ENCODE assay signal across 9 cellular contexts in genomic region chr20:14055127-14055742, GRCh38. TPM values are rescaled to one million over a fixed set of nuclear protein-coding genes. Genes with fewer than 3 reads are reported as not detected.
A peak's percentile ranks its signal among the peaks of the same experiment; 100 is the strongest.
DNase-seq lines count a peak whose midpoint lies in the region; ATAC-seq, FAIRE-seq and TF ChIP-seq lines count a peak whose summit lies in the region.
"Had no signal": no experiment of that assay in that cellular context is flagged by ENCODE, and none has a peak within 500 bp of the region (broad histone marks: within the 10 kb centered on the region; RNA-seq: fewer than 3 reads in every experiment).

No MANE protein-coding gene starts in this region.

- BruUV-seq in K562 (replicated peaks; lab: Mats Ljungman, UMichigan) = no TSS peak

- CTCF ChIA-PET in K562 (lab: Yijun Ruan, JAX; ENCODE audit: low intra/inter-chr PET ratio) = interaction anchor here (1.1 to 1.3 kb wide), 3 partner anchors 157 to 935 kb away, joined by 4 to 6 read pairs (median 4); no protein-coding TSS in a partner anchor

- no peaks in the 10 kb centered on the region for H3K4me1 ChIP-seq in K562 (replicated peaks in 1 of 2; ENCODE audit: control insufficient read depth in 2 of 2, insufficient read depth in 2 of 2, low read length in 2 of 2)

- TF ChIP-seq RAD21 in K562 (CRISPR knock-in tag; conservative IDR thresholded peaks at IDR 0.05 in 1 of 2, IDR thresholded peaks at IDR 0.05 in 1 of 2) = peak; percentile 54 to 70

- 0% methylated on average over 4 of the region's 4 CpGs for WGBS in K562 (ENCODE audit: insufficient coverage, low coverage, missing lambda C conversion rate)

- peak; percentile 70 for ATAC-seq in HG03342 (IDR thresholded peaks at IDR 0.05; ENCODE audit: unreplicated experiment)
- ATAC-seq in K562 = no peak
- ATAC-seq in left colon = peak; percentile 66
- no peak for ATAC-seq in GM19351 (IDR thresholded peaks at IDR 0.05; ENCODE audit: unreplicated experiment)

- TF ChIP-seq POLR2A in K562 (conservative IDR thresholded peaks at IDR 0.05) = no peak

- POLR2A ChIA-PET in K562 (lab: Yijun Ruan, JAX) = interaction anchor here (0.6 kb wide), 1 partner anchor 444 kb away, joined by 3 read pairs; no protein-coding TSS in a partner anchor

- no peaks in the 10 kb centered on the region for H3K36me3 ChIP-seq in K562 (ENCODE audit: control insufficient read depth, insufficient read depth, low read length)

- H3K9ac ChIP-seq in K562 (ENCODE audit: insufficient read depth in 1 of 2, low read depth in 2 of 2, low read length in 2 of 2) = no peak overlapping the region

- TF ChIP-seq EP300 in K562 (IDR thresholded peaks at IDR 0.05; ENCODE audit: low read length) = no peak

- H3K27me3 ChIP-seq in K562 (ENCODE audit: control insufficient read depth in 2 of 2, insufficient read depth in 2 of 2, low read length in 2 of 2) = no peaks in the 10 kb centered on the region

- H3K79me2 ChIP-seq in K562 (ENCODE audit: control insufficient read depth, insufficient read depth, low read length) = no peaks in the 10 kb centered on the region

- no peak overlapping the region for H3K27ac ChIP-seq in K562 (ENCODE audit: extremely low read depth, low read depth, low read length)

- in situ Hi-C loops in K562 (cut with MboI) = no loop called here

- no peaks in the 10 kb centered on the region for H3K9me3 ChIP-seq in K562 (replicated peaks; ENCODE audit: control insufficient read depth, insufficient read depth, low read depth, low read length)

- H3K4me2 ChIP-seq in K562 (ENCODE audit: insufficient read depth, low read length) = no peak overlapping the region

- H4K20me1 ChIP-seq in K562 (replicated peaks; ENCODE audit: control insufficient read depth, insufficient read depth, low read length) = no peaks in the 10 kb centered on the region

- FAIRE-seq in K562 (lab: Jason Lieb, UNC) = no peak

- no peak overlapping the region for H3K4me3 ChIP-seq in K562

- TF ChIP-seq CTCF in K562 (IDR thresholded peaks at IDR 0.05 in 2 of 3, conservative IDR thresholded peaks at IDR 0.05 in 1 of 3; ENCODE audit: insufficient read depth in 2 of 3, low read depth in 1 of 3, low read length in 3 of 3) = peak; percentile 22 to 62 (median 32); a peak in 3 of 6 replicates

- no peaks in the 10 kb centered on the region for H3K9me1 ChIP-seq in K562 (ENCODE audit: control insufficient read depth, insufficient read depth, low read length)

- H2AFZ ChIP-seq in K562 (ENCODE audit: low read depth, low read length) = no peak overlapping the region

- intact Hi-C loops in K562 (cut with micrococcal nuclease) = loop anchor here (1.0 to 10.0 kb wide), 3 partner anchors 156 to 940 kb away; no protein-coding TSS in a partner anchor
- intact Hi-C loops in left colon (cut with DNase I, micrococcal nuclease) = no loop called here

- peak; percentile 10 for DNase-seq in activated CD4-positive, alpha-beta T cell treated with anti-CD3 and anti-CD28 coated beads for 48 hours
- no peak for DNase-seq in activated CD4-positive, alpha-beta T cell treated with anti-CD3 and anti-CD28 coated beads, Interleukin-2, amount 50 U/mL, for 48 hours
- DNase-seq in NCI-H510A treated with DMSO at 0.1 percent for 48 hours (lab: John Stamatoyannopoulos, UW) (peak; percentile 93), K562 (ENCODE audit: extremely low read depth in 1 of 4, low spot score in 3 of 4) (peak; percentile 9 to 59 (median 14)), left colon (no peak), ureter (ENCODE audit: low spot score) (peak; percentile 53)

TF ChIP-seq in K562, 482 proteins besides CTCF, POLR2A, EP300 and RAD21:
- TF ChIP-seq ZNF384 (IDR thresholded peaks at IDR 0.05; ENCODE audit: low read depth, low read length) (peak; percentile 71), ATF1 (CRISPR knock-in tag; IDR thresholded peaks at IDR 0.05) (no peak), ATF1 (tag; IDR thresholded peaks at IDR 0.05) (no peak), COPS2 (conservative IDR thresholded peaks at IDR 0.05) (no peak), DEAF1 (CRISPR knock-in tag; IDR thresholded peaks at IDR 0.05) (0 out of 2 replicates have a peak, but pooled peaks have one; percentile 17)
TF ChIP-seq in K562: peak in this region for 2.

RNA-seq across cellular contexts. Expression of gene MACROD2, which starts 59.9 kb away (rescaled TPM):
- not detected in 2 replicates for total RNA-seq in K562 (2011; cell fraction: chromatin; rRNA removed; ENCODE audit: low replicate concordance)
- not detected in 2 replicates for total RNA-seq in K562 (2011; cell fraction: nucleolus; rRNA removed)
- total RNA-seq in K562 (2011; cell fraction: nucleoplasm; rRNA removed) = not detected in 2 replicates
- not detected in 2 replicates for total RNA-seq in K562 (2014; rRNA removed)
- total RNA-seq in K562 (2014; rRNA removed; fragmentation: Illumina TruSeq; extraction: Trizol) = not detected in 2 replicates
- not detected in 2 replicates for total RNA-seq in K562 (2015; rRNA removed; fragmentation: Illumina TruSeq; extraction: Trizol)
- not detected in 2 replicates for total RNA-seq in K562 (2021)
- not detected in 2 replicates for polyA plus RNA-seq in K562 (2011; rRNA removed)
- not detected in 2 replicates for polyA plus RNA-seq in K562 (2011; cell fraction: cytosol; rRNA removed)
- not detected in 2 replicates for polyA plus RNA-seq in K562 (2011; cell fraction: nucleus; rRNA removed)
- polyA plus RNA-seq in K562 (2012) = not detected in 2 replicates
- not detected in 2 replicates for polyA plus RNA-seq in K562 (2014; fragmentation: Illumina TruSeq; extraction: Trizol)
- not detected for polyA plus RNA-seq in K562 (2014; fragmentation: Nextera tagmentation; extraction: Ambion mirVana)
- polyA plus RNA-seq in K562 (2014; rRNA removed) = not detected in 2 replicates
- polyA minus RNA-seq in K562 (2011; rRNA and poly(A)+ RNA removed) = not detected in 2 replicates
- polyA minus RNA-seq in K562 (2011; cell fraction: cytosol; rRNA and poly(A)+ RNA removed) = not detected in 2 replicates
- polyA minus RNA-seq in K562 (2011; cell fraction: nucleus; rRNA and poly(A)+ RNA removed) = not detected in 2 replicates
- 1 to 10 TPM; 5.2 to 6.6 TPM for total RNA-seq in left colon
- total RNA-seq in ureter = 17.1 TPM
- total RNA-seq: CD8-positive, alpha-beta memory T cell had no signal
- polyA plus RNA-seq: CD8-positive, alpha-beta memory T cell had no signal

Comparison
In these comparisons a context has a peak if more than half of its experiments do, and no peak if none do; other contexts are left out.
1. DNase-seq: peak in activated CD4-positive, alpha-beta T cell treated with anti-CD3 and anti-CD28 coated beads for 48 hours (single experiment), NCI-H510A treated with DMSO at 0.1 percent for 48 hours (single experiment), K562 (4 of 4) and ureter (single experiment); none in activated CD4-positive, alpha-beta T cell treated with anti-CD3 and anti-CD28 coated beads, Interleukin-2, amount 50 U/mL, for 48 hours (0 of 2) and left colon (0 of 2).
2. ATAC-seq: peak in HG03342 (single experiment) and left colon (single experiment); none in K562 (single experiment) and GM19351 (single experiment).
3. RNA of gene MACROD2, which starts 59.9 kb away (total RNA-seq): 17.1 TPM in ureter (single experiment) and 5.2 to 6.6 TPM in left colon; not detected in K562; every median in the first group is over 4 times any median in the second.